In the genomic region with DNA sequence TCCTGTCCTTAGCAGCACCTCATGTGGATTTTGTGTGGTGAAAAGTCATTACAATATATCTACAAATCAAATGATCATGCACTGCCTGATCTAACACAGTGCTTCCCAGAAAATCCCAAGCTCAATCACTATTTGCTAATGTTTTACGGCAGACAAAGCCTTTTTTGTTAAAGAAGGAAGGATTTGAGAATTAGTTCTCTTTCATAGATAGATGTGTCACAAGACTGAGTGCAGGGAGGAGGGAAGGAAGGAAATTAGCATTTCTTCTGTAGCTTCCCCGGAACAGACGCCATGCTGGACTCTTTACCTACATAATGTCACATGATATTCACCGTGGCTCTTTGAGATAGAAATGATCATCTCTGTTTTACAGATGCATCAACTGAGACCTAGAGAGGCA, we compare ENCODE assay signal across 24 cellular contexts.
DNase-seq lines count a peak whose midpoint lies in the region; ATAC-seq and TF ChIP-seq lines count a peak whose summit lies in the region.
"Had no signal": no experiment of that assay in that cellular context is flagged by ENCODE, and none has a peak within 500 bp of the region (broad histone marks: within the 10 kb centered on the region; RNA-seq: fewer than 3 reads in every experiment).

No MANE protein-coding gene starts in this region.

- DNase-seq in H9 (no peak), WTC11 (ENCODE audit: low spot score) (no peak), neuronal stem cell (ENCODE audit: low spot score) (no peak), GM19240 (ENCODE audit: insufficient read length, low spot score) (no peak), left cardiac atrium (no peak), nephron progenitor cell (no peak)
- DNase-seq: AML-193; C1 segment of cervical spinal cord; Calu3; CD8-positive, alpha-beta T cell; DMS53; GDM1; IMR-90; NCI-H1105; NCI-H2029 treated with DMSO at 0.1 percent for 48 hours; NCI-H345; NCI-H524; NCI-H82; Peyer's patch had no signal

- no peak overlapping the region for H3K4me3 Mint-ChIP-seq in H9
- H3K4me3 Mint-ChIP-seq in WTC11: no peak overlapping the region
- no peak overlapping the region for H3K4me3 Mint-ChIP-seq in nephron progenitor cell
- H3K4me3 Mint-ChIP-seq: CD8-positive, alpha-beta T cell had no signal

- H3K14ac ChIP-seq in H9 (ENCODE audit: insufficient read depth, low read length): no peak overlapping the region
- H3K14ac ChIP-seq in neuronal stem cell (ENCODE audit: low read length): no peak overlapping the region

- H4K91ac ChIP-seq in H9 (ENCODE audit: insufficient read length, low read depth, low read length) (no peak overlapping the region), neuronal stem cell (ENCODE audit: low read depth, low read length, poor library complexity) (no peak overlapping the region)

- H3K4ac ChIP-seq in H9 (ENCODE audit: low read depth, low read length) (no peak overlapping the region), neuronal stem cell (ENCODE audit: low read length) (no peak overlapping the region)

- H3K36me3 ChIP-seq in iPS-20b (ENCODE audit: insufficient read depth, low read depth, low read length): no peaks in the 10 kb centered on the region
- peaks cover 0 to 16% of the 10 kb centered on the region in 2 donors for H3K36me3 ChIP-seq in neuronal stem cell (replicated peaks in 1 of 2; ENCODE audit: control insufficient read depth in 2 of 2, insufficient read depth in 2 of 2, low read length in 2 of 2)
- H3K36me3 ChIP-seq: HAP-1, Peyer's patch, SJSA1 had no signal

- H2BK12ac ChIP-seq in H9 (ENCODE audit: insufficient read length, low read depth, low read length): no peak overlapping the region
- no peak overlapping the region for H2BK12ac ChIP-seq in neuronal stem cell (ENCODE audit: low read length)

- H2AK5ac ChIP-seq in H9 (ENCODE audit: insufficient read length, low read length) (no peak overlapping the region), neuronal stem cell (ENCODE audit: low read depth, low read length) (no peak overlapping the region)

- TF ChIP-seq CTCF in H9 (conservative IDR thresholded peaks at IDR 0.05) (no peak), WTC11 (IDR thresholded peaks at IDR 0.05) (no peak), nephron progenitor cell (IDR thresholded peaks at IDR 0.05) (no peak)

- H3K27ac ChIP-seq in H9 (ENCODE audit: insufficient read length, low read depth, low read length): no peak overlapping the region
- H3K27ac ChIP-seq in iPS-20b (ENCODE audit: low read length): no peak overlapping the region
- no peak overlapping the region for H3K27ac ChIP-seq in neuronal stem cell (replicated peaks; ENCODE audit: low read length)
- H3K27ac ChIP-seq: KMS-11, Peyer's patch, SJSA1 had no signal

- H2BK15ac ChIP-seq in H9 (ENCODE audit: low read depth, low read length) (no peak overlapping the region), neuronal stem cell (ENCODE audit: low read length) (no peak overlapping the region)

- 0 out of 2 replicates have a peak, but pooled peaks have one; percentile 24 for ATAC-seq in WTC11
- ATAC-seq in left cardiac atrium: no peak
- ATAC-seq: CD8-positive, alpha-beta T cell; Right ventricle myocardium inferior had no signal

- peak overlapping the region; percentile 34 for H2AFZ ChIP-seq in H9 (ENCODE audit: low read length)
- H2AFZ ChIP-seq in neuronal stem cell (ENCODE audit: low read length): peak overlapping the region; percentile 57

- H3K36me3 Mint-ChIP-seq in H9 (ENCODE audit: insufficient read depth in 1 of 3, low read depth in 3 of 3) (no peaks in the 10 kb centered on the region), WTC11 (no peaks in the 10 kb centered on the region), nephron progenitor cell (ENCODE audit: low read depth) (no peaks in the 10 kb centered on the region)
- H3K36me3 Mint-ChIP-seq: CD8-positive, alpha-beta T cell had no signal

- H3K79me2 ChIP-seq in H9 (ENCODE audit: insufficient read depth, low read length): no peaks in the 10 kb centered on the region

- H3K9me3 ChIP-seq in H9 (ENCODE audit: control insufficient read depth, low read depth, low read length) (no peaks in the 10 kb centered on the region), iPS-20b (ENCODE audit: insufficient read depth, low read depth, low read length) (no peaks in the 10 kb centered on the region), neuronal stem cell (replicated peaks in 1 of 2; ENCODE audit: control insufficient read depth in 2 of 2, insufficient read depth in 1 of 2, low read depth in 1 of 2, low read length in 2 of 2) (no peaks in the 10 kb centered on the region)
- H3K9me3 ChIP-seq: HAP-1, Peyer's patch, SJSA1 had no signal

- H3K27me3 ChIP-seq in H9 (ENCODE audit: insufficient read depth, low read length) (no peaks in the 10 kb centered on the region), iPS-20b (ENCODE audit: insufficient read depth, low read length) (no peaks in the 10 kb centered on the region), neuronal stem cell (ENCODE audit: control insufficient read depth in 3 of 3, insufficient read depth in 3 of 3, low read depth in 1 of 3, low read length in 3 of 3) (peaks cover 0 to 3% (median 0%) of the 10 kb centered on the region in 3 experiments)
- H3K27me3 ChIP-seq: Peyer's patch had no signal

- peaks cover 31% of the 10 kb centered on the region in 2 experiments for H3K4me1 Mint-ChIP-seq in H9
- peaks cover 34% of the 10 kb centered on the region for H3K4me1 Mint-ChIP-seq in WTC11
- peaks cover 12% of the 10 kb centered on the region for H3K4me1 Mint-ChIP-seq in nephron progenitor cell

- H2BK120ac ChIP-seq in H9 (ENCODE audit: low read depth, low read length, poor library complexity, severe bottlenecking) (no peak overlapping the region), neuronal stem cell (ENCODE audit: low read depth, low read length) (no peak overlapping the region)

- H3K23ac ChIP-seq in H9 (ENCODE audit: insufficient read length, low read depth, low read length) (no peak overlapping the region), neuronal stem cell (ENCODE audit: low read depth, low read length, poor library complexity) (no peak overlapping the region)

- H2BK20ac ChIP-seq in H9 (ENCODE audit: low read depth, low read length, poor library complexity, severe bottlenecking): no peak overlapping the region

- CTCF ChIA-PET in WTC11 (lab: Charles Lee): no interaction called here

- POLR2A ChIA-PET in WTC11 (lab: Charles Lee): interaction anchor here (0.9 kb wide), 1 partner anchor 14 kb away, joined by 3 read pairs; no protein-coding TSS in a partner anchor

- H3K27me3 Mint-ChIP-seq in H9 (ENCODE audit: low read depth) (peaks cover 1% of the 10 kb centered on the region), WTC11 (ENCODE audit: low read depth) (no peaks in the 10 kb centered on the region), nephron progenitor cell (ENCODE audit: low read depth, poor library complexity) (peaks cover 16% of the 10 kb centered on the region)

- 0 out of 2 replicates have a peak overlapping the region, but pooled peaks have one; percentile 1 for H3K4me3 ChIP-seq in iPS-20b (ENCODE audit: low read length)
- H3K4me3 ChIP-seq in neuronal stem cell (ENCODE audit: low read length in 2 of 2): no peak overlapping the region
- H3K4me3 ChIP-seq: HAP-1, Peyer's patch, SJSA1 had no signal

- H3K4me1 ChIP-seq in H9 (ENCODE audit: insufficient read depth, low read length): peaks cover 17% of the 10 kb centered on the region; the same call in 1 of the 2 replicates
- peaks cover 13% of the 10 kb centered on the region; the same call in 1 of the 2 replicates for H3K4me1 ChIP-seq in iPS-20b (ENCODE audit: insufficient read depth, low read length)
- H3K4me1 ChIP-seq in neuronal stem cell (ENCODE audit: control insufficient read depth in 2 of 2, insufficient read depth in 1 of 2, low read depth in 1 of 2, low read length in 2 of 2): peaks cover 17 to 39% of the 10 kb centered on the region in 2 donors
- H3K4me1 ChIP-seq: Peyer's patch, SJSA1 had no signal

- no peak overlapping the region for H4K5ac ChIP-seq in H9 (ENCODE audit: insufficient read length, low read depth, low read length)

- H3K18ac ChIP-seq in H9 (ENCODE audit: insufficient read length, low read depth, low read length) (no peak overlapping the region), neuronal stem cell (ENCODE audit: low read length) (no peak overlapping the region)

- WGBS in H9 (ENCODE audit: extremely low coverage, insufficient read length, low lambda C conversion rate): no CpG with 5 or more reads among the region's 4 CpGs
- no CpG with 5 or more reads among the region's 4 CpGs for WGBS in neuronal stem cell (ENCODE audit: extremely low coverage in 2 of 2, insufficient read length in 2 of 2, insufficient replicate concordance in 1 of 2), 2 donors

- H4K8ac ChIP-seq in H9 (replicated peaks; ENCODE audit: insufficient read length, low read depth, low read length) (no peak overlapping the region), neuronal stem cell (ENCODE audit: low read depth, low read length) (no peak overlapping the region)

- no peak overlapping the region for H3K56ac ChIP-seq in H9 (ENCODE audit: insufficient read length, low read depth, low read length)

- H4K20me1 ChIP-seq in H9 (ENCODE audit: control insufficient read depth, insufficient read depth, insufficient read length): no peaks in the 10 kb centered on the region

- H2BK5ac ChIP-seq in H9 (ENCODE audit: insufficient read length, low read length) (no peak overlapping the region), neuronal stem cell (ENCODE audit: low read length) (no peak overlapping the region)

- H3K9ac ChIP-seq in H9 (ENCODE audit: extremely low read depth, insufficient read length, low read length): no peak overlapping the region
- H3K9ac ChIP-seq in iPS-20b (ENCODE audit: low read depth, low read length): no peak overlapping the region; the same call in 1 of the 2 replicates
- no peak overlapping the region for H3K9ac ChIP-seq in neuronal stem cell (ENCODE audit: low read depth, low read length, poor library complexity)
- H3K9ac ChIP-seq: KMS-11 had no signal

- no peak overlapping the region for H3K4me2 ChIP-seq in H9 (ENCODE audit: insufficient read depth, insufficient read length, low read length)
- no peak overlapping the region for H3K4me2 ChIP-seq in neuronal stem cell (ENCODE audit: insufficient read depth, low read length, poor library complexity, severe bottlenecking)
- H3K4me2 ChIP-seq: KMS-11 had no signal

- H3K27ac Mint-ChIP-seq in H9 (peak overlapping the region in 1 of 3 experiments; percentile 26; a peak in 1 of 7 replicates), WTC11 (no peak overlapping the region), nephron progenitor cell (no peak overlapping the region)
- H3K27ac Mint-ChIP-seq: CD8-positive, alpha-beta T cell had no signal

- peaks cover 0 to 3% of the 10 kb centered on the region in 2 experiments; a peak in 1 of 5 replicates for H3K9me3 Mint-ChIP-seq in H9
- H3K9me3 Mint-ChIP-seq in WTC11: peaks cover 5% of the 10 kb centered on the region
- no peaks in the 10 kb centered on the region for H3K9me3 Mint-ChIP-seq in nephron progenitor cell
- H3K9me3 Mint-ChIP-seq: CD8-positive, alpha-beta T cell had no signal

- H3K79me1 ChIP-seq in H9 (ENCODE audit: insufficient read depth, low read depth, low read length, poor library complexity, severe bottlenecking) (no peaks in the 10 kb centered on the region), neuronal stem cell (ENCODE audit: low read depth, low read length) (no peaks in the 10 kb centered on the region)

- H3T11ph ChIP-seq in H9 (ENCODE audit: low read length): no peak overlapping the region

- intact Hi-C loops in left cardiac atrium (cut with DNase I): no loop called here

- H3K23me2 ChIP-seq in H9 (ENCODE audit: insufficient read length, low read depth, low read length, poor library complexity, severe bottlenecking): no peaks in the 10 kb centered on the region
